Comparison of ENCODE assay signal across 13 cellular contexts in the genomic region with DNA sequence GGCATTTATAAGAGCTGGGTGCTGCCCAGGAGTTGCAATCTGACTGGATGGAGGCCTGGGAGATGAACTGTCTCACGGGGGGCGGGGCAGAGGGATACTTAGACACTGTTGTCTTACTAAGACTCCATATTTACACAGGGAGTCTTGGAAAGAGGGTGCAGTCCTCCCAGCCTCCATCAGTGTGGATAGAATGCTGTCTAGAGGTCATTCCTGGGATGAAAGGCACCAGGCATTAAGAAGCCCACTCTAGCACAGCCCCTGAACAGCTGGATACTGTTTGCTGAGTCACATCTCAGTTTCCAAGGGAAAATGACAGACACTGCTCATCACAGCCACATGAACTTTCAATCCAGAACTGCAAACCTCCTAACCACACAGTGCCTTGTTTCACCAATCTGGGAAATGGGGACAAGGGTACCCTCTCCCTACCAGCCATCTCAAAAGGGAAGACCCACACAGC. TPM values are rescaled to one million over a fixed set of nuclear protein-coding genes. Genes with fewer than 3 reads are reported as not detected.
DNase-seq lines count a peak whose midpoint lies in the region; ATAC-seq and TF ChIP-seq lines count a peak whose summit lies in the region.
"Had no signal": no experiment of that assay in that cellular context is flagged by ENCODE, and none has a peak within 500 bp of the region (broad histone marks: within the 10 kb centered on the region; RNA-seq: fewer than 3 reads in every experiment).

No MANE protein-coding gene starts in this region.

- H3K4me1 Mint-ChIP-seq in glutamatergic neuron (ENCODE audit: low read depth, unreplicated experiment) = peaks cover 82% of the 10 kb centered on the region

- no peak overlapping the region for H3K23ac ChIP-seq in mesendoderm (ENCODE audit: low read length)

- no peaks in the 10 kb centered on the region for H4K20me1 ChIP-seq in mammary epithelial cell (ENCODE audit: insufficient read depth, low read length)

- H3K9me3 Mint-ChIP-seq in glutamatergic neuron (ENCODE audit: unreplicated experiment) = peaks cover 34% of the 10 kb centered on the region
- H3K9me3 Mint-ChIP-seq: CD4-positive, alpha-beta memory T cell had no signal

- dilution Hi-C loops in mammary epithelial cell (cut with HindIII; ENCODE audit: low sequenced_read_pairs) = no loop called here

- peak overlapping the region; percentile 74 for H3K4me3 Mint-ChIP-seq in glutamatergic neuron (ENCODE audit: unreplicated experiment)
- H3K4me3 Mint-ChIP-seq: CD4-positive, alpha-beta memory T cell had no signal

- peak; percentile 25 for DNase-seq in DMS53 (lab: John Stamatoyannopoulos, UW)
- DNase-seq in DMS53 treated with DMSO at 0.1 percent for 48 hours (lab: John Stamatoyannopoulos, UW; ENCODE audit: unreplicated experiment) = no peak
- DNase-seq in RPMI7951 (ENCODE audit: low read depth) = peak; percentile 8
- DNase-seq in glutamatergic neuron = no peak
- no peak for DNase-seq in sciatic nerve (ENCODE audit: low spot score)
- no peak for DNase-seq in mammary epithelial cell
- no peak for DNase-seq in mesendoderm
- DNase-seq: caudate nucleus; CD4-positive, alpha-beta memory T cell; stimulated activated CD4-positive, alpha-beta T cell treated with anti-CD3 and anti-CD28 coated beads, Interleukin-2, amount 100 ng/mL, for 24 hours had no signal

- H3K27ac Mint-ChIP-seq in glutamatergic neuron (ENCODE audit: unreplicated experiment) = peak overlapping the region; percentile 88

- no peak overlapping the region for H3K18ac ChIP-seq in mesendoderm (ENCODE audit: low read length)

- peaks cover 51% of the 10 kb centered on the region for H3K79me1 ChIP-seq in mesendoderm (ENCODE audit: low read length)

- no peak overlapping the region for H2BK15ac ChIP-seq in mesendoderm (replicated peaks; ENCODE audit: low read depth)

- H3K4me3 ChIP-seq in mammary epithelial cell (replicated peaks in 1 of 3; ENCODE audit: insufficient read depth in 1 of 3, low read depth in 2 of 3, low read length in 3 of 3) = no peak overlapping the region
- H3K4me3 ChIP-seq in mesendoderm (ENCODE audit: low read length) = no peak overlapping the region

- BruUV-seq in mammary epithelial cell (replicated peaks; lab: Mats Ljungman, UMichigan) = no TSS peak

- no peak overlapping the region for H3K9ac ChIP-seq in mammary epithelial cell (ENCODE audit: insufficient read depth, low read length)
- H3K9ac ChIP-seq in mesendoderm (ENCODE audit: low read length) = no peak overlapping the region
- H3K9ac ChIP-seq: KMS-11 had no signal

- ATAC-seq in sciatic nerve (peak; percentile 37), HG02678 (IDR thresholded peaks at IDR 0.05; ENCODE audit: unreplicated experiment) (no peak)

- H4K5ac ChIP-seq in mesendoderm (ENCODE audit: low read length) = no peak overlapping the region

- no peak overlapping the region for H4K8ac ChIP-seq in mesendoderm (ENCODE audit: low read depth, low read length)

- no peak overlapping the region for H3K4ac ChIP-seq in mesendoderm (ENCODE audit: low read depth, low read length)

- H3K27me3 ChIP-seq in mammary epithelial cell (ENCODE audit: insufficient read depth, low read length) (no peaks in the 10 kb centered on the region), mesendoderm (ENCODE audit: insufficient read depth, low read length, poor library complexity) (no peaks in the 10 kb centered on the region)

- H2AK5ac ChIP-seq in mesendoderm (ENCODE audit: low read length) = no peak overlapping the region

- H3K36me3 Mint-ChIP-seq in glutamatergic neuron (ENCODE audit: unreplicated experiment) = peaks cover 5% of the 10 kb centered on the region

- H3K4me2 ChIP-seq in mammary epithelial cell (ENCODE audit: insufficient read depth, low read depth, low read length) = no peak overlapping the region
- H3K4me2 ChIP-seq in mesendoderm (ENCODE audit: low read length) = no peak overlapping the region
- H3K4me2 ChIP-seq: KMS-11 had no signal

- no peaks in the 10 kb centered on the region for H3K36me3 ChIP-seq in mammary epithelial cell (ENCODE audit: insufficient read depth, low read length)
- peaks cover 4% of the 10 kb centered on the region for H3K36me3 ChIP-seq in mesendoderm (ENCODE audit: control insufficient read depth, insufficient read depth, low read length)

- H3K56ac ChIP-seq in mesendoderm (ENCODE audit: low read length) = no peak overlapping the region

- peaks cover 9% of the 10 kb centered on the region for H3K79me2 ChIP-seq in mammary epithelial cell (ENCODE audit: insufficient read depth, low read length)
- peaks cover 89% of the 10 kb centered on the region for H3K79me2 ChIP-seq in mesendoderm (ENCODE audit: control insufficient read depth, insufficient read depth, low read length)

- WGBS in mammary epithelial cell (ENCODE audit: low coverage, missing lambda C conversion rate) = 100% methylated on average over 2 of the region's 2 CpGs
- WGBS in mesendoderm (ENCODE audit: extremely low coverage, insufficient coverage, low lambda C conversion rate) = no CpG with 5 or more reads among the region's 2 CpGs

- H2BK120ac ChIP-seq in mesendoderm (ENCODE audit: low read depth, low read length) = no peak overlapping the region

- in situ Hi-C loops in mammary epithelial cell (cut with MboI; ENCODE audit: low sequenced_read_pairs in 2 of 2) = no loop called here

- H2BK5ac ChIP-seq in mesendoderm (ENCODE audit: low read length) = no peak overlapping the region

- peaks cover 28% of the 10 kb centered on the region for H3K27me3 Mint-ChIP-seq in glutamatergic neuron (ENCODE audit: unreplicated experiment)
- H3K27me3 Mint-ChIP-seq: CD4-positive, alpha-beta memory T cell had no signal

- no peaks in the 10 kb centered on the region for H3K9me3 ChIP-seq in mammary epithelial cell (replicated peaks; ENCODE audit: insufficient read depth, low read length)

- TF ChIP-seq CTCF in glutamatergic neuron (IDR thresholded peaks at IDR 0.05; ENCODE audit: partially characterized antibody, unreplicated experiment) (no peak), mammary epithelial cell (conservative IDR thresholded peaks at IDR 0.05 in 1 of 2, IDR thresholded peaks at IDR 0.05 in 1 of 2; ENCODE audit: extremely low read depth in 1 of 2, insufficient read depth in 1 of 2, low read depth in 1 of 2, low read length in 2 of 2) (no peak)

- H3K4me1 ChIP-seq in mammary epithelial cell (ENCODE audit: insufficient read depth, low read length) = peaks cover 12% of the 10 kb centered on the region
- peaks cover 9% of the 10 kb centered on the region for H3K4me1 ChIP-seq in mesendoderm (ENCODE audit: control insufficient read depth, low read depth, low read length)

- intact Hi-C loops in sciatic nerve (cut with DNase I) (no loop called here), mammary epithelial cell (cut with micrococcal nuclease) (no loop called here)

- CTCF ChIA-PET in mammary epithelial cell (lab: Charles Lee; ENCODE audit: low non-redundant PET) = no interaction called here

- no peak overlapping the region for H2AFZ ChIP-seq in mammary epithelial cell (ENCODE audit: low read depth, low read length)

- H3K27ac ChIP-seq in mammary epithelial cell (ENCODE audit: insufficient read depth, low read depth, low read length) (no peak overlapping the region), mesendoderm (ENCODE audit: low read depth, low read length) (no peak overlapping the region)
- H3K27ac ChIP-seq: 22Rv1, KMS-11 had no signal

RNA-seq across cellular contexts. Expression of a gene that starts 43.3 kb away (rescaled TPM):
- 21.1 and 26.0 TPM in 2 replicates for total RNA-seq in RPMI7951 (2014; rRNA removed; shearing (Covaris generic))
- 608 TPM for total RNA-seq in glutamatergic neuron (ENCODE audit: unreplicated experiment)
- 104 TPM for total RNA-seq in sciatic nerve
- total RNA-seq in mammary epithelial cell = 10 to 100 TPM; 30.5 to 30.6 TPM
- polyA plus RNA-seq in mammary epithelial cell = 23.7 TPM
- polyA minus RNA-seq in mammary epithelial cell = 42.6 TPM
- 143 TPM for polyA plus RNA-seq in mesendoderm (2013, experiment 1 of 2)
- 152 TPM for polyA plus RNA-seq in mesendoderm (2013, experiment 2 of 2)

Comparison
In these comparisons a context has a peak if more than half of its experiments do, and no peak if none do; other contexts are left out.
1. DNase-seq: peak in DMS53 (single experiment) and RPMI7951 (single experiment); none in DMS53 treated with DMSO at 0.1 percent for 48 hours (single experiment), glutamatergic neuron (single experiment), sciatic nerve (single experiment), mammary epithelial cell (single experiment) and mesendoderm (single experiment).